Comparison of ENCODE assay signal across 25 cellular contexts in the genomic region with DNA sequence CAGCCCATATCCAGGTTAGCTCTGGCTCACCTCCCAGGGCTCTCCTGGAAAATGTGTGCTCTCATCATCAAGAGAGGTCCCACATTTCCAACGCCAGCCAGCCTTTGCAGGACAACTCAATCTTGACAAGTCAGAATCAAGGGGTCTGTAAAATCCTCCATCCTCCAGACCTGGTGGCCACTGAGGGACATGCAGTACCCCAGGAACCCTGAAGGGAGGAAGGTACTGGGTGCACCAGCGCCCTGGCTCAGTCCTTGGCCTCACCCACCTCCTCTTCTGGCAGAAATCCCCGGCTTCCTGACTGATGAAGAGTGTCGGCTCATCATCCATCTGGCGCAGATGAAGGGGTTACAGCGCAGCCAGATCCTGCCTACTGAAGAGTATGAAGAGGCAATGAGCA. TPM values are rescaled to one million over a fixed set of nuclear protein-coding genes. Genes with fewer than 3 reads are reported as not detected.
DNase-seq lines count a peak whose midpoint lies in the region; ATAC-seq and TF ChIP-seq lines count a peak whose summit lies in the region.
"Had no signal": no experiment of that assay in that cellular context is flagged by ENCODE, and none has a peak within 500 bp of the region (broad histone marks: within the 10 kb centered on the region; RNA-seq: fewer than 3 reads in every experiment).

No MANE protein-coding gene starts in this region.

- H3K36me3 Mint-ChIP-seq in activated naive CD4-positive, alpha-beta T cell treated with anti-CD3 and anti-CD28 coated beads, Interleukin-2, amount 50 U/mL, for 72 hours: no peaks in the 10 kb centered on the region
- peaks cover 8% of the 10 kb centered on the region for H3K36me3 Mint-ChIP-seq in activated naive CD4-positive, alpha-beta T cell treated with anti-CD3 and anti-CD28 coated beads, Interleukin-2, amount 10 ng/mL, durations not matched to agents 7 days and 5 days
- H3K36me3 Mint-ChIP-seq in endodermal cell (ENCODE audit: low read depth): no peaks in the 10 kb centered on the region
- H3K36me3 Mint-ChIP-seq: IgD-negative memory B cell, naive B cell had no signal

- H3K4me3 ChIP-seq in IMR-90 (ENCODE audit: insufficient read depth, low read depth, low read length) (no peak overlapping the region), endodermal cell (ENCODE audit: low read length) (no peak overlapping the region), foreskin fibroblast (ENCODE audit: low read depth in 1 of 2, low read length in 2 of 2) (no peak overlapping the region)
- H3K4me3 ChIP-seq: ascending aorta, BLaER1, left ventricle myocardium inferior, tibial nerve had no signal

- H3K9me3 Mint-ChIP-seq in activated naive CD4-positive, alpha-beta T cell treated with anti-CD3 and anti-CD28 coated beads, Interleukin-2, amount 50 U/mL, for 72 hours: no peaks in the 10 kb centered on the region
- H3K9me3 Mint-ChIP-seq in activated naive CD4-positive, alpha-beta T cell treated with anti-CD3 and anti-CD28 coated beads, Interleukin-2, amount 10 ng/mL, durations not matched to agents 7 days and 5 days: no peaks in the 10 kb centered on the region
- no peaks in the 10 kb centered on the region for H3K9me3 Mint-ChIP-seq in endodermal cell
- H3K9me3 Mint-ChIP-seq: activated CD4-positive, alpha-beta T cell treated with anti-CD3 and anti-CD28 coated beads, Interleukin-2, amount 10 ng/mL, durations not matched to agents 24 days and 14 days; dendritic cell treated with granulocyte-macrophage colony-stimulating factor and Interleukin-4, amounts not matched to agents 40 ng/mL and 50 ng/mL, for 4 days; IgD-negative memory B cell; naive B cell had no signal

- POLR2A ChIA-PET in IMR-90 (lab: Charles Lee; ENCODE audit: unreplicated experiment): no interaction called here

- peaks cover 13% of the 10 kb centered on the region for H3K4me1 Mint-ChIP-seq in activated naive CD4-positive, alpha-beta T cell treated with anti-CD3 and anti-CD28 coated beads, Interleukin-2, amount 10 ng/mL, durations not matched to agents 7 days and 5 days
- H3K4me1 Mint-ChIP-seq in endodermal cell: peaks cover 33% of the 10 kb centered on the region

- DNase-seq in activated naive CD4-positive, alpha-beta T cell treated with anti-CD3 and anti-CD28 coated beads, Interleukin-2, amount 50 U/mL, for 72 hours (ENCODE audit: low spot score in 2 of 2): no peak
- no peak for DNase-seq in activated naive CD4-positive, alpha-beta T cell treated with anti-CD3 and anti-CD28 coated beads, Interleukin-2, amount 10 ng/mL, durations not matched to agents 7 days and 5 days
- DNase-seq in IMR-90 (no peak), endodermal cell (no peak), NCI-H526 (lab: John Stamatoyannopoulos, UW) (no peak), foreskin fibroblast (no peak)
- DNase-seq: activated CD4-positive, alpha-beta T cell treated with anti-CD3 and anti-CD28 coated beads, Interleukin-2, amount 10 ng/mL, durations not matched to agents 24 days and 14 days; activated CD8-positive, alpha-beta memory T cell treated with anti-CD3 and anti-CD28 coated beads, Interleukin-2, amount 50 U/mL, for 4 hours; activated gamma-delta T cell treated with Interleukin-2 at 50 U/mL for 16 hours; central memory CD4-positive, alpha-beta T cell; left ventricle myocardium inferior; naive B cell; NCI-H1105 treated with DMSO at 0.1 percent for 48 hours; NCI-H2081; NCI-H226; NCI-H774; nucleus accumbens; SK-N-SH; stimulated activated CD8-positive, alpha-beta memory T cell treated with anti-CD3 and anti-CD28 coated beads, Interleukin-4, amount 100 ng/mL, for 48 hours; T-helper 2 cell had no signal

- H3K27me3 ChIP-seq in IMR-90 (ENCODE audit: control insufficient read depth, insufficient read depth, low read length) (no peaks in the 10 kb centered on the region), endodermal cell (ENCODE audit: control insufficient read depth, insufficient read depth, low read length, poor library complexity, severe bottlenecking) (peaks cover 92% of the 10 kb centered on the region)
- H3K27me3 ChIP-seq: ascending aorta, BLaER1, tibial nerve had no signal

- in situ Hi-C loops in IMR-90 (cut with MboI; ENCODE audit: low sequenced_read_pairs): no loop called here

- H3K18ac ChIP-seq in IMR-90 (ENCODE audit: low read depth, low read length): no peak overlapping the region

- TF ChIP-seq POLR2A in IMR-90 (IDR thresholded peaks at IDR 0.05; ENCODE audit: low read depth, low read length): no peak

- peaks cover 22 to 38% of the 10 kb centered on the region in 2 experiments; a peak in 3 of 4 replicates for H3K79me1 ChIP-seq in IMR-90 (ENCODE audit: low read depth in 1 of 2, low read length in 2 of 2)

- no peaks in the 10 kb centered on the region for H3K27me3 Mint-ChIP-seq in activated naive CD4-positive, alpha-beta T cell treated with anti-CD3 and anti-CD28 coated beads, Interleukin-2, amount 10 ng/mL, durations not matched to agents 7 days and 5 days
- H3K27me3 Mint-ChIP-seq in endodermal cell (ENCODE audit: insufficient read depth): peaks cover 79% of the 10 kb centered on the region
- H3K27me3 Mint-ChIP-seq: activated CD4-positive, alpha-beta T cell treated with anti-CD3 and anti-CD28 coated beads, Interleukin-2, amount 10 ng/mL, durations not matched to agents 24 days and 14 days; dendritic cell treated with granulocyte-macrophage colony-stimulating factor and Interleukin-4, amounts not matched to agents 40 ng/mL and 50 ng/mL, for 4 days; IgD-negative memory B cell; naive B cell had no signal

- H3K36me3 ChIP-seq in IMR-90 (ENCODE audit: control insufficient read depth, insufficient read depth, low read length): peaks cover 6% of the 10 kb centered on the region; the same call in 1 of the 2 replicates
- no peaks in the 10 kb centered on the region for H3K36me3 ChIP-seq in endodermal cell (ENCODE audit: control insufficient read depth, insufficient read depth, low read length)

- H3K4me1 ChIP-seq in IMR-90 (ENCODE audit: control insufficient read depth, insufficient read depth, low read length): peaks cover 2% of the 10 kb centered on the region
- peaks cover 14% of the 10 kb centered on the region for H3K4me1 ChIP-seq in endodermal cell (ENCODE audit: control insufficient read depth, insufficient read depth, low read length)

- H2AK9ac ChIP-seq in IMR-90 (replicated peaks; ENCODE audit: low read depth, low read length, poor library complexity): peak overlapping the region; percentile 3

- H3K9ac ChIP-seq in IMR-90 (ENCODE audit: low read depth, low read length): no peak overlapping the region
- no peak overlapping the region for H3K9ac ChIP-seq in endodermal cell (ENCODE audit: extremely low read depth, low read length, poor library complexity, severe bottlenecking)
- H3K9ac ChIP-seq: BLaER1, SK-N-SH had no signal

- no peak overlapping the region for H2AK5ac ChIP-seq in IMR-90 (ENCODE audit: low read depth, low read length)

- no peak overlapping the region for H2BK20ac ChIP-seq in IMR-90 (ENCODE audit: low read depth, low read length)

- 80% methylated on average over 1 of the region's 6 CpGs; no CpG with 5 or more reads in 1 of the 2 experiments for WGBS in IMR-90 (ENCODE audit: extremely low coverage in 2 of 2, insufficient read length in 1 of 2), 2 experiments
- 92 to 95% methylated on average over 3 to 6 of the region's 6 CpGs for WGBS in endodermal cell (ENCODE audit: insufficient coverage in 1 of 2, insufficient read length in 1 of 2), 2 experiments

- no peak overlapping the region for H3K4ac ChIP-seq in IMR-90 (ENCODE audit: low read depth, low read length)

- H2BK5ac ChIP-seq in IMR-90 (ENCODE audit: low read depth, low read length, poor library complexity, severe bottlenecking): no peak overlapping the region

- H4K20me1 ChIP-seq in IMR-90 (ENCODE audit: insufficient read depth, low read length): no peaks in the 10 kb centered on the region; the same call in 1 of the 2 replicates
- H4K20me1 ChIP-seq: BLaER1 had no signal

- ATAC-seq in activated naive CD4-positive, alpha-beta T cell treated with anti-CD3 and anti-CD28 coated beads, Interleukin-2, amount 50 U/mL, for 72 hours: no peak
- ATAC-seq in IMR-90 (ENCODE audit: low read depth): no peak

- intact Hi-C loops in IMR-90 (cut with micrococcal nuclease): no loop called here

- H3K56ac ChIP-seq in IMR-90 (ENCODE audit: extremely low read depth, insufficient read depth, low read length): no peak overlapping the region

- peak overlapping the region; percentile 71 to 91 for H3K27ac Mint-ChIP-seq in activated naive CD4-positive, alpha-beta T cell treated with anti-CD3 and anti-CD28 coated beads, Interleukin-2, amount 50 U/mL, for 72 hours
- no peak overlapping the region for H3K27ac Mint-ChIP-seq in activated naive CD4-positive, alpha-beta T cell treated with anti-CD3 and anti-CD28 coated beads, Interleukin-2, amount 10 ng/mL, durations not matched to agents 7 days and 5 days
- no peak overlapping the region for H3K27ac Mint-ChIP-seq in endodermal cell
- H3K27ac Mint-ChIP-seq: dendritic cell treated with granulocyte-macrophage colony-stimulating factor and Interleukin-4, amounts not matched to agents 40 ng/mL and 50 ng/mL, for 4 days; IgD-negative memory B cell had no signal

- no peak for TF ChIP-seq CTCF in IMR-90 (conservative IDR thresholded peaks at IDR 0.05; ENCODE audit: low read depth, low read length)
- peak; percentile 49 for TF ChIP-seq CTCF in endodermal cell (conservative IDR thresholded peaks at IDR 0.05)
- no peak for TF ChIP-seq CTCF in foreskin fibroblast (IDR thresholded peaks at IDR 0.05; ENCODE audit: low read depth, low read length)

- TF ChIP-seq RAD21 in IMR-90 (IDR thresholded peaks at IDR 0.05; ENCODE audit: low read length): no peak

- no peak overlapping the region for H3K23ac ChIP-seq in IMR-90 (ENCODE audit: low read depth, low read length)

- no peak overlapping the region for H3K4me2 ChIP-seq in IMR-90 (ENCODE audit: low read depth, low read length)
- H3K4me2 ChIP-seq: BLaER1, SK-N-SH had no signal

- CTCF ChIA-PET in activated naive CD4-positive, alpha-beta T cell treated with anti-CD3 and anti-CD28 coated beads, Interleukin-2, amount 10 ng/mL, durations not matched to agents 7 days and 5 days (lab: Charles Lee): interaction anchor here (0.8 kb wide), 1 partner anchor 12 kb away, joined by 3 read pairs; no protein-coding TSS in a partner anchor
- CTCF ChIA-PET in IMR-90 (lab: Yijun Ruan, JAX): no interaction called here

- H4K8ac ChIP-seq in IMR-90 (ENCODE audit: low read depth in 2 of 2, low read length in 2 of 2): no peak overlapping the region

- H2BK15ac ChIP-seq in IMR-90 (ENCODE audit: low read depth, low read length): no peak overlapping the region

- H3K27ac ChIP-seq in IMR-90 (ENCODE audit: insufficient read depth, low read length) (no peak overlapping the region), endodermal cell (ENCODE audit: low read depth, low read length) (no peak overlapping the region)
- H3K27ac ChIP-seq: ascending aorta, left ventricle myocardium inferior, tibial nerve had no signal

- H4K91ac ChIP-seq in IMR-90 (ENCODE audit: insufficient read depth, low read depth, low read length): no peak overlapping the region

- H2BK120ac ChIP-seq in IMR-90 (ENCODE audit: low read depth, low read length): no peak overlapping the region

- no peak overlapping the region for H3K14ac ChIP-seq in IMR-90 (replicated peaks; ENCODE audit: low read depth, low read length)

- peak overlapping the region; percentile 36 for H2AFZ ChIP-seq in IMR-90 (replicated peaks; ENCODE audit: low read length, poor library complexity)

- no peak overlapping the region for H4K5ac ChIP-seq in IMR-90 (ENCODE audit: low read depth, low read length)

- no peak overlapping the region for H3K4me3 Mint-ChIP-seq in activated naive CD4-positive, alpha-beta T cell treated with anti-CD3 and anti-CD28 coated beads, Interleukin-2, amount 10 ng/mL, durations not matched to agents 7 days and 5 days
- H3K4me3 Mint-ChIP-seq in endodermal cell: no peak overlapping the region
- H3K4me3 Mint-ChIP-seq: activated CD4-positive, alpha-beta T cell treated with anti-CD3 and anti-CD28 coated beads, Interleukin-2, amount 10 ng/mL, durations not matched to agents 24 days and 14 days; dendritic cell treated with granulocyte-macrophage colony-stimulating factor and Interleukin-4, amounts not matched to agents 40 ng/mL and 50 ng/mL, for 4 days; naive B cell had no signal

- peaks cover 14% of the 10 kb centered on the region for H3K9me1 ChIP-seq in IMR-90 (ENCODE audit: insufficient read depth, low read length)

- no peaks in the 10 kb centered on the region for H3K9me3 ChIP-seq in IMR-90 (ENCODE audit: control insufficient read depth, insufficient read depth, low read length)
- H3K9me3 ChIP-seq in endodermal cell (ENCODE audit: control insufficient read depth, low read length): no peaks in the 10 kb centered on the region
- H3K9me3 ChIP-seq: ascending aorta, BLaER1, left ventricle myocardium inferior, SK-N-SH, tibial nerve had no signal

- no TSS peak for BruUV-seq in IMR-90 (replicated peaks; lab: Mats Ljungman, UMichigan)

- dilution Hi-C loops in IMR-90 (cut with HindIII; ENCODE audit: low sequenced_read_pairs, unreplicated experiment): no loop called here

RNA-seq across cellular contexts. Expression of a gene that starts 6.0 kb away (rescaled TPM):
- total RNA-seq in activated naive CD4-positive, alpha-beta T cell treated with anti-CD3 and anti-CD28 coated beads, Interleukin-2, amount 50 U/mL, for 72 hours: 100 to 1,000 TPM; 140 to 173 TPM
- total RNA-seq in IMR-90 (2012; rRNA removed) (55.8 and 60.9 TPM in 2 replicates), endodermal cell (100 to 1,000 TPM; 106 to 166 TPM)
- polyA plus RNA-seq in IMR-90 (2012; rRNA removed): 160 and 172 TPM in 2 replicates
- polyA plus RNA-seq in IMR-90 (2012; cell fraction: cytosol; rRNA removed): 97.3 and 121 TPM in 2 replicates
- 1,034 and 1,622 TPM in 2 replicates for polyA plus RNA-seq in IMR-90 (2012; cell fraction: nucleus; rRNA removed; ENCODE audit: low replicate concordance)
- 171 TPM for polyA plus RNA-seq in endodermal cell (2013, experiment 1 of 2)
- polyA plus RNA-seq in endodermal cell (2013, experiment 2 of 2): 134 TPM

RNA-seq across cellular contexts. Expression of a gene that starts 11.1 kb away (rescaled TPM):
- total RNA-seq in activated naive CD4-positive, alpha-beta T cell treated with anti-CD3 and anti-CD28 coated beads, Interleukin-2, amount 50 U/mL, for 72 hours: 10 to 100 TPM; 24.3 to 33.3 TPM
- total RNA-seq in IMR-90 (2012; rRNA removed) (10.4 and 11.1 TPM in 2 replicates), endodermal cell (10 to 100 TPM; 12.4 to 17.6 TPM)
- 26.1 and 29.7 TPM in 2 replicates for polyA plus RNA-seq in IMR-90 (2012; rRNA removed)
- 18.8 and 34.8 TPM in 2 replicates for polyA plus RNA-seq in IMR-90 (2012; cell fraction: cytosol; rRNA removed)
- polyA plus RNA-seq in IMR-90 (2012; cell fraction: nucleus; rRNA removed; ENCODE audit: low replicate concordance): 99.3 and 171 TPM in 2 replicates
- polyA plus RNA-seq in endodermal cell (2013, experiment 1 of 2): 26.5 TPM
- 19.4 TPM for polyA plus RNA-seq in endodermal cell (2013, experiment 2 of 2)

RNA-seq across cellular contexts. Expression of a gene that starts 17.2 kb away (rescaled TPM):
- 10 to 100 TPM; 22.9 to 27.1 TPM for total RNA-seq in activated naive CD4-positive, alpha-beta T cell treated with anti-CD3 and anti-CD28 coated beads, Interleukin-2, amount 50 U/mL, for 72 hours
- total RNA-seq in IMR-90 (2012; rRNA removed): 27.8 and 28.3 TPM in 2 replicates
- 42.2 and 43.5 TPM in 2 replicates for polyA plus RNA-seq in IMR-90 (2012; rRNA removed)
- 33.8 and 36.4 TPM in 2 replicates for polyA plus RNA-seq in IMR-90 (2012; cell fraction: cytosol; rRNA removed)
- 116 and 195 TPM in 2 replicates for polyA plus RNA-seq in IMR-90 (2012; cell fraction: nucleus; rRNA removed; ENCODE audit: low replicate concordance)
- total RNA-seq in endodermal cell: 10 to 100 TPM; 40.8 to 41.9 TPM
- polyA plus RNA-seq in endodermal cell (2013, experiment 1 of 2): 47.1 TPM
- 38.8 TPM for polyA plus RNA-seq in endodermal cell (2013, experiment 2 of 2)

RNA-seq across cellular contexts. Expression of a gene that starts 20.8 kb away (rescaled TPM):
- 10 to 100 TPM; 60.3 to 80.8 TPM for total RNA-seq in activated naive CD4-positive, alpha-beta T cell treated with anti-CD3 and anti-CD28 coated beads, Interleukin-2, amount 50 U/mL, for 72 hours
- total RNA-seq in IMR-90 (2012; rRNA removed): 26.5 and 43.3 TPM in 2 replicates
- 112 and 137 TPM in 2 replicates for polyA plus RNA-seq in IMR-90 (2012; rRNA removed)
- 38.6 and 96.1 TPM in 2 replicates for polyA plus RNA-seq in IMR-90 (2012; cell fraction: cytosol; rRNA removed)
- polyA plus RNA-seq in IMR-90 (2012; cell fraction: nucleus; rRNA removed; ENCODE audit: low replicate concordance): 22.8 and 47.7 TPM in 2 replicates
- total RNA-seq in endodermal cell: 10 to 100 TPM; 32.9 to 39.1 TPM
- polyA plus RNA-seq in endodermal cell (2013, experiment 1 of 2): 54.3 TPM
- 50.4 TPM for polyA plus RNA-seq in endodermal cell (2013, experiment 2 of 2)

RNA-seq across cellular contexts. Expression of a gene that starts 28.0 kb away (rescaled TPM):
- total RNA-seq in activated naive CD4-positive, alpha-beta T cell treated with anti-CD3 and anti-CD28 coated beads, Interleukin-2, amount 50 U/mL, for 72 hours: 100 to 1,000 TPM; 538 to 637 TPM
- total RNA-seq in IMR-90 (2012; rRNA removed) (268 and 296 TPM in 2 replicates), endodermal cell (100 to 1,000 TPM; 180 to 195 TPM)
- 190 and 194 TPM in 2 replicates for polyA plus RNA-seq in IMR-90 (2012; rRNA removed)
- 126 and 176 TPM in 2 replicates for polyA plus RNA-seq in IMR-90 (2012; cell fraction: cytosol; rRNA removed)
- polyA plus RNA-seq in IMR-90 (2012; cell fraction: nucleus; rRNA removed; ENCODE audit: low replicate concordance): 254 and 364 TPM in 2 replicates
- polyA plus RNA-seq in endodermal cell (2013, experiment 1 of 2): 242 TPM
- 211 TPM for polyA plus RNA-seq in endodermal cell (2013, experiment 2 of 2)

Comparison
In these comparisons a context has a peak if more than half of its experiments do, and no peak if none do; other contexts are left out.
1. H3K27ac Mint-ChIP-seq: peak in activated naive CD4-positive, alpha-beta T cell treated with anti-CD3 and anti-CD28 coated beads, Interleukin-2, amount 50 U/mL, for 72 hours (2 of 2); none in activated naive CD4-positive, alpha-beta T cell treated with anti-CD3 and anti-CD28 coated beads, Interleukin-2, amount 10 ng/mL, durations not matched to agents 7 days and 5 days (single experiment) and endodermal cell (single experiment).